In the genomic region with DNA sequence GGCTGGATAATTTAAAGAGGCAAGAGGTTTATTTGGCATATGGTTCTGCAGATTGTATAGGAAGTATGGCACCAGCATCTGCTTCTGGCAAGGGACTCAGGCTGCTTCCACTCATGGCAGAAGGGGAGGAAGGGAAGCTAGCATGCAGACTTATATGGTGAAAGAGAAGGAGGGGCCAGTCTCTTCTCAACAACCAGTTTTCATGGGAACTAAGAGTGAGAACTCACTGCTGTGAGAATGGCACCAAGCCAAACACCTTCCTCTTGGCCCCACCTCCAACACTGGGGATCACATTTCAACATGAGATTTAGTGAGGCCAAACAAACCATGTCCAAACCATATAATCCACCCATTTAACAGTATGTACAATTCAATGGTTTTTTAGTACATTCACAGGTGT, we compare ENCODE assay signal across 15 cellular contexts.
DNase-seq lines count a peak whose midpoint lies in the region; ATAC-seq and TF ChIP-seq lines count a peak whose summit lies in the region.
"Had no signal": no experiment of that assay in that cellular context is flagged by ENCODE, and none has a peak within 500 bp of the region (broad histone marks: within the 10 kb centered on the region; RNA-seq: fewer than 3 reads in every experiment).

No MANE protein-coding gene starts in this region.

- no peak overlapping the region for H4K91ac ChIP-seq in mesenchymal stem cell (ENCODE audit: low read length)

- no peak overlapping the region for H3K18ac ChIP-seq in mesenchymal stem cell (ENCODE audit: low read depth in 1 of 2, low read length in 2 of 2)

- H3K9ac ChIP-seq in mesenchymal stem cell (ENCODE audit: low read length) = no peak overlapping the region

- no peak overlapping the region for H2AK5ac ChIP-seq in mesenchymal stem cell (ENCODE audit: low read length, severe bottlenecking)

- TF ChIP-seq CTCF in GM20000 (IDR thresholded peaks at IDR 0.05; ENCODE audit: extremely low read depth, missing control alignments) (no peak), type B pancreatic cell (conservative IDR thresholded peaks at IDR 0.05) (no peak)

- no peak overlapping the region for H3K4ac ChIP-seq in mesenchymal stem cell (ENCODE audit: low read depth in 1 of 2, low read length in 2 of 2)

- no peak overlapping the region for H2AFZ ChIP-seq in mesenchymal stem cell (ENCODE audit: low read depth, low read length)

- H2BK5ac ChIP-seq in mesenchymal stem cell (ENCODE audit: low read depth, low read length, poor library complexity, severe bottlenecking) = no peak overlapping the region

- no peak overlapping the region for H3K27ac ChIP-seq in mesenchymal stem cell (ENCODE audit: low read length, poor library complexity, severe bottlenecking)
- H3K27ac ChIP-seq: psoas muscle had no signal

- H3K9me3 ChIP-seq in mesenchymal stem cell (ENCODE audit: control insufficient read depth, low read length) = no peaks in the 10 kb centered on the region
- H3K9me3 ChIP-seq: psoas muscle had no signal

- H3K27me3 Mint-ChIP-seq in type B pancreatic cell = no peaks in the 10 kb centered on the region

- H3K4me3 Mint-ChIP-seq in type B pancreatic cell = no peak overlapping the region
- H3K4me3 Mint-ChIP-seq: activated naive CD8-positive, alpha-beta T cell treated with anti-CD3 and anti-CD28 coated beads, Interleukin-2, amount 10 ng/mL, durations not matched to agents 7 days and 5 days; dendritic cell treated with granulocyte-macrophage colony-stimulating factor and Interleukin-4, amounts not matched to agents 40 ng/mL and 50 ng/mL, for 4 days; stimulated activated memory B cell treated with anti-CD40 and anti-IgM and Interleukin-4, amounts not matched to agents 10 μg/mL and 1 μg/mL and 100 μg/mL, for 72 hours had no signal

- ATAC-seq in GM19395 (IDR thresholded peaks at IDR 0.05; ENCODE audit: unreplicated experiment) = no peak
- ATAC-seq: psoas muscle; stimulated activated memory B cell treated with anti-CD40 and anti-IgM and Interleukin-4, amounts not matched to agents 10 μg/mL and 1 μg/mL and 100 μg/mL, for 72 hours had no signal

- no peaks in the 10 kb centered on the region for H3K27me3 ChIP-seq in mesenchymal stem cell (ENCODE audit: control insufficient read depth in 1 of 2, insufficient read depth in 1 of 2, low read length in 2 of 2)

- H4K8ac ChIP-seq in mesenchymal stem cell (ENCODE audit: low read length) = no peak overlapping the region

- peaks cover 19% of the 10 kb centered on the region for H3K4me1 ChIP-seq in mesenchymal stem cell (ENCODE audit: control insufficient read depth, insufficient read depth, low read depth, low read length)
- H3K4me1 ChIP-seq: psoas muscle had no signal

- H3K27ac Mint-ChIP-seq in type B pancreatic cell = no peak overlapping the region
- H3K27ac Mint-ChIP-seq: activated naive CD8-positive, alpha-beta T cell treated with anti-CD3 and anti-CD28 coated beads, Interleukin-2, amount 10 ng/mL, durations not matched to agents 7 days and 5 days; dendritic cell treated with granulocyte-macrophage colony-stimulating factor and Interleukin-4, amounts not matched to agents 40 ng/mL and 50 ng/mL, for 4 days; stimulated activated memory B cell treated with anti-CD40 and anti-IgM and Interleukin-4, amounts not matched to agents 10 μg/mL and 1 μg/mL and 100 μg/mL, for 72 hours had no signal

- H3K14ac ChIP-seq in mesenchymal stem cell (ENCODE audit: low read length in 2 of 2) = no peak overlapping the region

- H3K4me3 ChIP-seq in mesenchymal stem cell (ENCODE audit: insufficient read depth in 1 of 2, low read depth in 1 of 2, low read length in 2 of 2) = no peak overlapping the region
- H3K4me3 ChIP-seq: psoas muscle had no signal

- no peak overlapping the region for H3K4me2 ChIP-seq in mesenchymal stem cell (ENCODE audit: low read length, poor library complexity, severe bottlenecking)

- no peak for TF ChIP-seq RAD21 in Ishikawa (IDR thresholded peaks at IDR 0.05; ENCODE audit: low read depth)

- no peak overlapping the region for H2BK15ac ChIP-seq in mesenchymal stem cell (ENCODE audit: low read depth, poor library complexity, severe bottlenecking)

- H3K9me3 Mint-ChIP-seq in type B pancreatic cell = peaks cover 9% of the 10 kb centered on the region
- H3K9me3 Mint-ChIP-seq: activated naive CD8-positive, alpha-beta T cell treated with anti-CD3 and anti-CD28 coated beads, Interleukin-2, amount 10 ng/mL, durations not matched to agents 7 days and 5 days; dendritic cell treated with granulocyte-macrophage colony-stimulating factor and Interleukin-4, amounts not matched to agents 40 ng/mL and 50 ng/mL, for 4 days; stimulated activated memory B cell treated with anti-CD40 and anti-IgM and Interleukin-4, amounts not matched to agents 10 μg/mL and 1 μg/mL and 100 μg/mL, for 72 hours had no signal

- H3K4me1 Mint-ChIP-seq in type B pancreatic cell (ENCODE audit: unreplicated experiment) = peaks cover 33% of the 10 kb centered on the region
- H3K4me1 Mint-ChIP-seq: stimulated activated memory B cell treated with anti-CD40 and anti-IgM and Interleukin-4, amounts not matched to agents 10 μg/mL and 1 μg/mL and 100 μg/mL, for 72 hours had no signal

- TF ChIP-seq EP300 in Ishikawa (IDR thresholded peaks at IDR 0.05; ENCODE audit: borderline replicate concordance) = no peak

- no peaks in the 10 kb centered on the region for H3K36me3 ChIP-seq in mesenchymal stem cell (ENCODE audit: control insufficient read depth in 1 of 2, insufficient read depth in 2 of 2, low read depth in 1 of 2, low read length in 2 of 2)

- no peak overlapping the region for H2BK12ac ChIP-seq in mesenchymal stem cell (ENCODE audit: low read length in 2 of 2)

- no peaks in the 10 kb centered on the region for H3K79me1 ChIP-seq in mesenchymal stem cell (replicated peaks; ENCODE audit: low read length, poor library complexity, severe bottlenecking)

- no peak overlapping the region for H3K23ac ChIP-seq in mesenchymal stem cell (ENCODE audit: low read length in 2 of 2)

- no peaks in the 10 kb centered on the region for H3K36me3 Mint-ChIP-seq in type B pancreatic cell
- H3K36me3 Mint-ChIP-seq: activated naive CD8-positive, alpha-beta T cell treated with anti-CD3 and anti-CD28 coated beads, Interleukin-2, amount 10 ng/mL, durations not matched to agents 7 days and 5 days; stimulated activated memory B cell treated with anti-CD40 and anti-IgM and Interleukin-4, amounts not matched to agents 10 μg/mL and 1 μg/mL and 100 μg/mL, for 72 hours had no signal

- H2BK120ac ChIP-seq in mesenchymal stem cell (ENCODE audit: low read depth, low read length) = no peak overlapping the region

- DNase-seq in NCI-H82 (lab: John Stamatoyannopoulos, UW) (peak; percentile 18), NCI-H82 treated with DMSO at 0.1 percent for 48 hours (lab: John Stamatoyannopoulos, UW; ENCODE audit: unreplicated experiment) (no peak), NCI-H748 treated with DMSO at 0.1 percent for 48 hours (lab: John Stamatoyannopoulos, UW) (peak; percentile 60), mesenchymal stem cell (peak; percentile 30), GM20000 (ENCODE audit: low spot score) (no peak), type B pancreatic cell (ENCODE audit: extremely low spot score, unreplicated experiment) (no peak)
- DNase-seq: activated naive CD8-positive, alpha-beta T cell treated with anti-CD3 and anti-CD28 coated beads, Interleukin-2, amount 10 ng/mL, durations not matched to agents 7 days and 5 days; NCI-H1694; psoas muscle; SIG-M5; stimulated activated CD4-positive, alpha-beta T cell treated with anti-CD3 and anti-CD28 coated beads, Interleukin-2, amount 100 ng/mL, for 24 hours had no signal

TF ChIP-seq in Ishikawa, 13 proteins besides CTCF, POLR2A, EP300 and RAD21:
- TF ChIP-seq NFIC (IDR thresholded peaks at IDR 0.05) = peak; percentile 67
- TF ChIP-seq TAF1 (IDR thresholded peaks at IDR 0.05; ENCODE audit: low read depth) = no peak

Comparison
In these comparisons a context has a peak if more than half of its experiments do, and no peak if none do; other contexts are left out.
1. DNase-seq: peak in NCI-H82 (single experiment), NCI-H748 treated with DMSO at 0.1 percent for 48 hours (single experiment) and mesenchymal stem cell (single experiment); none in NCI-H82 treated with DMSO at 0.1 percent for 48 hours (single experiment), GM20000 (single experiment) and type B pancreatic cell (single experiment).